Comparison of ENCODE assay signal across 19 cellular contexts in genomic region chr11:1171223-1171984, GRCh38. TPM values are rescaled to one million over a fixed set of nuclear protein-coding genes. Genes with fewer than 3 reads are reported as not detected.
DNase-seq lines count a peak whose midpoint lies in the region; ATAC-seq, FAIRE-seq and TF ChIP-seq lines count a peak whose summit lies in the region.
"Had no signal": no experiment of that assay in that cellular context is flagged by ENCODE, and none has a peak within 500 bp of the region (broad histone marks: within the 10 kb centered on the region; RNA-seq: fewer than 3 reads in every experiment).

No MANE protein-coding gene starts in this region.

- H3K9me3 Mint-ChIP-seq in activated naive CD8-positive, alpha-beta T cell treated with anti-CD3 and anti-CD28 coated beads, Interleukin-2, amount 50 U/mL, for 24 hours = peaks cover 15% of the 10 kb centered on the region
- H3K9me3 Mint-ChIP-seq in activated naive CD8-positive, alpha-beta T cell treated with anti-CD3 and anti-CD28 coated beads for 36 hours = peaks cover 20% of the 10 kb centered on the region
- H3K9me3 Mint-ChIP-seq in activated T-helper 1 cell treated with anti-CD3 and anti-CD28 coated beads, Interleukin-12 subunit alpha, Interleukin-12 subunit beta, Interleukin-2, Interleukin-4 antibody, amounts not matched to agents 30 ng/mL and 10 ng/mL and 1 ng/mL, durations not matched to agents 14 hours and 24 hours and 36 hours = peaks cover 29% of the 10 kb centered on the region

- 52 to 91% methylated on average over 2 of the region's 3 CpGs for WGBS in upper lobe of left lung, 2 donors

- no peak overlapping the region for H3K4me3 Mint-ChIP-seq in activated naive CD8-positive, alpha-beta T cell treated with anti-CD3 and anti-CD28 coated beads, Interleukin-2, amount 50 U/mL, for 24 hours
- no peak overlapping the region for H3K4me3 Mint-ChIP-seq in activated naive CD8-positive, alpha-beta T cell treated with anti-CD3 and anti-CD28 coated beads for 36 hours
- no peak overlapping the region for H3K4me3 Mint-ChIP-seq in activated T-helper 1 cell treated with anti-CD3 and anti-CD28 coated beads, Interleukin-12 subunit alpha, Interleukin-12 subunit beta, Interleukin-2, Interleukin-4 antibody, amounts not matched to agents 30 ng/mL and 10 ng/mL and 1 ng/mL, durations not matched to agents 14 hours and 24 hours and 36 hours
- H3K4me3 Mint-ChIP-seq: CD4-positive, CD25-positive, alpha-beta regulatory T cell; GM23338; H9 had no signal

- H3K4me1 Mint-ChIP-seq in activated naive CD8-positive, alpha-beta T cell treated with anti-CD3 and anti-CD28 coated beads, Interleukin-2, amount 50 U/mL, for 24 hours = no peaks in the 10 kb centered on the region
- H3K4me1 Mint-ChIP-seq in activated naive CD8-positive, alpha-beta T cell treated with anti-CD3 and anti-CD28 coated beads for 36 hours = no peaks in the 10 kb centered on the region
- H3K4me1 Mint-ChIP-seq in activated T-helper 1 cell treated with anti-CD3 and anti-CD28 coated beads, Interleukin-12 subunit alpha, Interleukin-12 subunit beta, Interleukin-2, Interleukin-4 antibody, amounts not matched to agents 30 ng/mL and 10 ng/mL and 1 ng/mL, durations not matched to agents 14 hours and 24 hours and 36 hours (ENCODE audit: low read depth) = no peaks in the 10 kb centered on the region
- H3K4me1 Mint-ChIP-seq: CD4-positive, CD25-positive, alpha-beta regulatory T cell; GM23338; H9 had no signal

- ATAC-seq in activated naive CD8-positive, alpha-beta T cell treated with anti-CD3 and anti-CD28 coated beads, Interleukin-2, amount 50 U/mL, for 24 hours = no peak
- no peak for ATAC-seq in upper lobe of left lung (ENCODE audit: low FRiP score in 2 of 2)
- ATAC-seq: GM23338 had no signal

- H3K36me3 Mint-ChIP-seq in activated naive CD8-positive, alpha-beta T cell treated with anti-CD3 and anti-CD28 coated beads, Interleukin-2, amount 50 U/mL, for 24 hours (ENCODE audit: low read depth) = no peaks in the 10 kb centered on the region
- H3K36me3 Mint-ChIP-seq in activated naive CD8-positive, alpha-beta T cell treated with anti-CD3 and anti-CD28 coated beads for 36 hours = no peaks in the 10 kb centered on the region
- H3K36me3 Mint-ChIP-seq in activated T-helper 1 cell treated with anti-CD3 and anti-CD28 coated beads, Interleukin-12 subunit alpha, Interleukin-12 subunit beta, Interleukin-2, Interleukin-4 antibody, amounts not matched to agents 30 ng/mL and 10 ng/mL and 1 ng/mL, durations not matched to agents 14 hours and 24 hours and 36 hours (ENCODE audit: low read depth) = no peaks in the 10 kb centered on the region
- H3K36me3 Mint-ChIP-seq: CD4-positive, CD25-positive, alpha-beta regulatory T cell had no signal

- H3K9me3 ChIP-seq in kidney (ENCODE audit: control insufficient read depth in 1 of 2, low read length in 2 of 2) (no peaks in the 10 kb centered on the region), upper lobe of left lung (no peaks in the 10 kb centered on the region)

- no peak for TF ChIP-seq EP300 in upper lobe of left lung (IDR thresholded peaks at IDR 0.05)

- DNase-seq in activated naive CD8-positive, alpha-beta T cell treated with anti-CD3 and anti-CD28 coated beads, Interleukin-2, amount 50 U/mL, for 24 hours = no peak
- no peak for DNase-seq in activated naive CD8-positive, alpha-beta T cell treated with anti-CD3 and anti-CD28 coated beads for 36 hours
- DNase-seq in activated T-helper 1 cell treated with anti-CD3 and anti-CD28 coated beads, Interleukin-12 subunit alpha, Interleukin-12 subunit beta, Interleukin-2, Interleukin-4 antibody, amounts not matched to agents 30 ng/mL and 10 ng/mL and 1 ng/mL, durations not matched to agents 14 hours and 24 hours and 36 hours (ENCODE audit: low spot score) = no peak
- DNase-seq in kidney (peak; percentile 3), DMS79 treated with DMSO at 0.1 percent for 48 hours (lab: John Stamatoyannopoulos, UW) (no peak), upper lobe of left lung (no peak), DMS153 treated with DMSO at 0.1 percent for 48 hours (lab: John Stamatoyannopoulos, UW; ENCODE audit: unreplicated experiment) (no peak)
- DNase-seq: 8988T; AML-193; CD4-positive, CD25-positive, alpha-beta regulatory T cell; DMS 273 treated with DMSO at 0.1 percent for 48 hours; DMS79; EL; H9 had no signal

- H3K27me3 Mint-ChIP-seq in activated naive CD8-positive, alpha-beta T cell treated with anti-CD3 and anti-CD28 coated beads, Interleukin-2, amount 50 U/mL, for 24 hours = no peaks in the 10 kb centered on the region
- no peaks in the 10 kb centered on the region for H3K27me3 Mint-ChIP-seq in activated naive CD8-positive, alpha-beta T cell treated with anti-CD3 and anti-CD28 coated beads for 36 hours
- H3K27me3 Mint-ChIP-seq in activated T-helper 1 cell treated with anti-CD3 and anti-CD28 coated beads, Interleukin-12 subunit alpha, Interleukin-12 subunit beta, Interleukin-2, Interleukin-4 antibody, amounts not matched to agents 30 ng/mL and 10 ng/mL and 1 ng/mL, durations not matched to agents 14 hours and 24 hours and 36 hours (ENCODE audit: insufficient read depth) = no peaks in the 10 kb centered on the region
- H3K27me3 Mint-ChIP-seq: CD4-positive, CD25-positive, alpha-beta regulatory T cell had no signal

- no peak for TF ChIP-seq POLR2A in upper lobe of left lung (IDR thresholded peaks at IDR 0.05)

- no peaks in the 10 kb centered on the region for H3K27me3 ChIP-seq in upper lobe of left lung
- H3K27me3 ChIP-seq: BLaER1 had no signal

- TF ChIP-seq CTCF in kidney (IDR thresholded peaks at IDR 0.05; ENCODE audit: borderline replicate concordance, extremely low read depth, insufficient read depth) (no peak), upper lobe of left lung (IDR thresholded peaks at IDR 0.05) (no peak)

- H3K4me3 ChIP-seq in kidney (ENCODE audit: low read length in 2 of 2) = no peak overlapping the region
- H3K4me3 ChIP-seq in upper lobe of left lung = no peak overlapping the region
- H3K4me3 ChIP-seq: BLaER1, GM23338 had no signal

- H3K4me1 ChIP-seq in kidney (ENCODE audit: control insufficient read depth in 1 of 2, insufficient read depth in 1 of 2, low read depth in 1 of 2, low read length in 2 of 2) (no peaks in the 10 kb centered on the region), upper lobe of left lung (no peaks in the 10 kb centered on the region)
- H3K4me1 ChIP-seq: BLaER1 had no signal

- peak overlapping the region; percentile 14 for H3K27ac Mint-ChIP-seq in activated naive CD8-positive, alpha-beta T cell treated with anti-CD3 and anti-CD28 coated beads, Interleukin-2, amount 50 U/mL, for 24 hours
- no peak overlapping the region for H3K27ac Mint-ChIP-seq in activated naive CD8-positive, alpha-beta T cell treated with anti-CD3 and anti-CD28 coated beads for 36 hours
- peak overlapping the region; percentile 62 for H3K27ac Mint-ChIP-seq in activated T-helper 1 cell treated with anti-CD3 and anti-CD28 coated beads, Interleukin-12 subunit alpha, Interleukin-12 subunit beta, Interleukin-2, Interleukin-4 antibody, amounts not matched to agents 30 ng/mL and 10 ng/mL and 1 ng/mL, durations not matched to agents 14 hours and 24 hours and 36 hours
- H3K27ac Mint-ChIP-seq: GM23338, H9 had no signal

- intact Hi-C loops in activated T-helper 1 cell treated with anti-CD3 and anti-CD28 coated beads, Interleukin-12 subunit alpha, Interleukin-12 subunit beta, Interleukin-2, Interleukin-4 antibody, amounts not matched to agents 30 ng/mL and 10 ng/mL and 1 ng/mL, durations not matched to agents 14 hours and 24 hours and 36 hours (cut with micrococcal nuclease) = no loop called here
- intact Hi-C loops in kidney (cut with DNase I) = no loop called here

- H3K36me3 ChIP-seq in kidney (ENCODE audit: control insufficient read depth in 1 of 2, insufficient read depth in 2 of 2, low read length in 2 of 2) (no peaks in the 10 kb centered on the region), upper lobe of left lung (no peaks in the 10 kb centered on the region)
- H3K36me3 ChIP-seq: BLaER1 had no signal

- H3K9ac ChIP-seq in kidney (ENCODE audit: low read length in 2 of 2) = no peak overlapping the region
- H3K9ac ChIP-seq: BLaER1 had no signal

- H3K27ac ChIP-seq in kidney (ENCODE audit: low read depth in 2 of 2, low read length in 2 of 2) (no peak overlapping the region), upper lobe of left lung (no peak overlapping the region)
- H3K27ac ChIP-seq: BLaER1, HL-60 had no signal

- no peak for FAIRE-seq in kidney (lab: Jason Lieb, UNC)
- FAIRE-seq: G401.6, GM12891 had no signal

RNA-seq across cellular contexts. Expression of gene MUC5AC, which starts 13.7 kb away (rescaled TPM):
- not detected for total RNA-seq in activated naive CD8-positive, alpha-beta T cell treated with anti-CD3 and anti-CD28 coated beads for 36 hours
- total RNA-seq in activated T-helper 1 cell treated with anti-CD3 and anti-CD28 coated beads, Interleukin-12 subunit alpha, Interleukin-12 subunit beta, Interleukin-2, Interleukin-4 antibody, amounts not matched to agents 30 ng/mL and 10 ng/mL and 1 ng/mL, durations not matched to agents 14 hours and 24 hours and 36 hours = not detected in 2 replicates
- total RNA-seq in kidney (0.03 TPM), upper lobe of left lung (1 to 10 TPM in 2 of 6 donors, under 1 TPM in 3, not detected in 1; under 0.01 to 7.3 (median 0.78) TPM)
- not detected for polyA plus RNA-seq in kidney (ENCODE audit: insufficient read depth, low read depth, low replicate concordance)
- total RNA-seq: CD4-positive, CD25-positive, alpha-beta regulatory T cell; GM23338; H9 had no signal
- polyA plus RNA-seq: CD4-positive, CD25-positive, alpha-beta regulatory T cell; GM23338 had no signal

RNA-seq across cellular contexts. Expression of gene MUC5B, which starts 51.5 kb away (rescaled TPM):
- total RNA-seq in activated naive CD8-positive, alpha-beta T cell treated with anti-CD3 and anti-CD28 coated beads for 36 hours = not detected
- total RNA-seq in activated T-helper 1 cell treated with anti-CD3 and anti-CD28 coated beads, Interleukin-12 subunit alpha, Interleukin-12 subunit beta, Interleukin-2, Interleukin-4 antibody, amounts not matched to agents 30 ng/mL and 10 ng/mL and 1 ng/mL, durations not matched to agents 14 hours and 24 hours and 36 hours = not detected in 2 replicates
- total RNA-seq in kidney = 0.38 TPM
- not detected for polyA plus RNA-seq in kidney (ENCODE audit: insufficient read depth, low read depth, low replicate concordance)
- total RNA-seq in upper lobe of left lung = 10 to 100 TPM in 4 of 6 donors, 1 to 10 TPM in 2; 3.2 to 54.5 (median 16.2) TPM
- total RNA-seq: CD4-positive, CD25-positive, alpha-beta regulatory T cell; H9 had no signal
- polyA plus RNA-seq: CD4-positive, CD25-positive, alpha-beta regulatory T cell had no signal
